In genomic region chr7:128435311-128435654, GRCh38 we compare ENCODE assay signal across 1 cellular context.
TF ChIP-seq lines count a peak whose summit lies in the region.

No MANE protein-coding gene starts in this region.

TF ChIP-seq in HepG2, 621 proteins besides CTCF, POLR2A, EP300 and RAD21 (continued from another document):
- TF ChIP-seq KDM2A (CRISPR knock-in tag; IDR thresholded peaks at IDR 0.05; ENCODE audit: borderline replicate concordance, low read depth): no peak
- TF ChIP-seq NR2F2 (IDR thresholded peaks at IDR 0.05; ENCODE audit: borderline replicate concordance, low read depth): no peak
- no peak for TF ChIP-seq ZNF296 (CRISPR knock-in tag; conservative IDR thresholded peaks at IDR 0.05)
- TF ChIP-seq DPF2 (CRISPR knock-in tag; IDR thresholded peaks at IDR 0.05; ENCODE audit: borderline replicate concordance, low read depth): peak; percentile 44; the same call in 1 of the 2 replicates
- TF ChIP-seq ZBTB20 (CRISPR knock-in tag; IDR thresholded peaks at IDR 0.05; ENCODE audit: borderline replicate concordance, low read depth): no peak
- TF ChIP-seq HBP1 (CRISPR knock-in tag; IDR thresholded peaks at IDR 0.05; ENCODE audit: low read depth): no peak
- peak; percentile 50; the same call in 1 of the 2 replicates for TF ChIP-seq CEBPG (CRISPR knock-in tag; IDR thresholded peaks at IDR 0.05)
- TF ChIP-seq IRF1 (CRISPR knock-in tag; IDR thresholded peaks at IDR 0.05; ENCODE audit: low read depth): no peak
- TF ChIP-seq AKAP8 (CRISPR knock-in tag; IDR thresholded peaks at IDR 0.05): no peak
- peak; percentile 75 for TF ChIP-seq FOSL2 (CRISPR knock-in tag; IDR thresholded peaks at IDR 0.05)
- TF ChIP-seq ZNF720 (CRISPR knock-in tag; IDR thresholded peaks at IDR 0.05): no peak
- TF ChIP-seq MYPOP (CRISPR knock-in tag; IDR thresholded peaks at IDR 0.05): no peak; the same call in 1 of the 2 replicates
- TF ChIP-seq ZNF788 (CRISPR knock-in tag; IDR thresholded peaks at IDR 0.05; ENCODE audit: borderline replicate concordance): no peak
- TF ChIP-seq ELF3 (CRISPR knock-in tag; IDR thresholded peaks at IDR 0.05): peak; percentile 75
- peak; percentile 29; the same call in 1 of the 2 replicates for TF ChIP-seq SIX1 (CRISPR knock-in tag; IDR thresholded peaks at IDR 0.05; ENCODE audit: borderline replicate concordance)
- TF ChIP-seq SPEN (CRISPR knock-in tag; IDR thresholded peaks at IDR 0.05; ENCODE audit: low read depth): no peak
- no peak for TF ChIP-seq CAMTA2 (CRISPR knock-in tag; IDR thresholded peaks at IDR 0.05; ENCODE audit: borderline replicate concordance)
- no peak for TF ChIP-seq STAT5B (CRISPR knock-in tag; IDR thresholded peaks at IDR 0.05)
